9 cellular contexts compared by ENCODE assay signal in genomic region chr1:27632387-27633297, GRCh38. TPM values are rescaled to one million over a fixed set of nuclear protein-coding genes. Genes with fewer than 3 reads are reported as not detected.
DNase-seq lines count a peak whose midpoint lies in the region; ATAC-seq and TF ChIP-seq lines count a peak whose summit lies in the region.
"Had no signal": no experiment of that assay in that cellular context is flagged by ENCODE, and none has a peak within 500 bp of the region (broad histone marks: within the 10 kb centered on the region; RNA-seq: fewer than 3 reads in every experiment).

No MANE protein-coding gene starts in this region.

- 62 to 72% methylated on average over 14 of the region's 14 CpGs for WGBS in heart right ventricle, 2 donors

- no peaks in the 10 kb centered on the region for H3K27me3 Mint-ChIP-seq in activated CD4-positive, alpha-beta T cell treated with anti-CD3 and anti-CD28 coated beads for 36 hours
- no peaks in the 10 kb centered on the region for H3K27me3 Mint-ChIP-seq in stimulated activated naive CD8-positive, alpha-beta T cell treated with anti-CD3 and anti-CD28 coated beads, Interleukin-15, Interleukin-2, amounts not matched to agents 100 ng/mL and 50 ng/mL, for 24 hours

- H3K4me1 Mint-ChIP-seq in activated CD4-positive, alpha-beta T cell treated with anti-CD3 and anti-CD28 coated beads for 36 hours, result peaks cover 70% of the 10 kb centered on the region
- peaks cover 85% of the 10 kb centered on the region for H3K4me1 Mint-ChIP-seq in stimulated activated naive CD8-positive, alpha-beta T cell treated with anti-CD3 and anti-CD28 coated beads, Interleukin-15, Interleukin-2, amounts not matched to agents 100 ng/mL and 50 ng/mL, for 24 hours (ENCODE audit: low read depth)

- ATAC-seq in GM21723 (IDR thresholded peaks at IDR 0.05; ENCODE audit: unreplicated experiment) (peak; percentile 39), heart right ventricle (peak in 4 of 8 donors; percentile 9 to 27 (median 14)), HG03039 (IDR thresholded peaks at IDR 0.05; ENCODE audit: unreplicated experiment) (no peak)
- ATAC-seq in activated CD4-positive, alpha-beta T cell treated with anti-CD3 and anti-CD28 coated beads for 36 hours, result peak; percentile 62

- H3K9me3 ChIP-seq in DOHH2 (ENCODE audit: control insufficient read depth, insufficient read depth, low read length), result peaks cover 3% of the 10 kb centered on the region; the same call in 1 of the 2 replicates
- H3K9me3 ChIP-seq in heart right ventricle, result no peaks in the 10 kb centered on the region

- peak overlapping the region; percentile 69 for H3K27ac ChIP-seq in DOHH2 (ENCODE audit: low read depth, low read length)
- peak overlapping the region; percentile 78 to 93 (median 85) for H3K27ac ChIP-seq in heart right ventricle
- H3K27ac ChIP-seq: cardiac muscle cell had no signal

- peak overlapping the region; percentile 60 for H3K4me2 ChIP-seq in DOHH2 (ENCODE audit: low read length)

- intact Hi-C loops in activated CD4-positive, alpha-beta T cell treated with anti-CD3 and anti-CD28 coated beads for 36 hours (cut with DNase I, micrococcal nuclease), result no loop called here
- intact Hi-C loops in heart right ventricle (cut with DNase I), result no loop called here

- no peaks in the 10 kb centered on the region for H3K27me3 ChIP-seq in DOHH2 (ENCODE audit: control insufficient read depth, low read length)
- H3K27me3 ChIP-seq in heart right ventricle, result peaks cover 0 to 14% (median 0%) of the 10 kb centered on the region in 7 donors

- H4K20me1 ChIP-seq in DOHH2 (ENCODE audit: control insufficient read depth, insufficient read depth, low read depth, low read length), result no peaks in the 10 kb centered on the region

- peak overlapping the region; percentile 58 for H3K4me3 ChIP-seq in DOHH2 (ENCODE audit: low read length)
- H3K4me3 ChIP-seq in heart right ventricle, result peak overlapping the region in 1 of 10 donors; percentile 65
- no peak overlapping the region for H3K4me3 ChIP-seq in foreskin fibroblast (ENCODE audit: low read depth in 1 of 2, low read length in 2 of 2)
- H3K4me3 ChIP-seq: cardiac muscle cell had no signal

- no peaks in the 10 kb centered on the region for H3K79me2 ChIP-seq in DOHH2 (ENCODE audit: control insufficient read depth, low read length)

- H3K36me3 ChIP-seq in DOHH2 (ENCODE audit: control insufficient read depth, low read length) (no peaks in the 10 kb centered on the region), heart right ventricle (no peaks in the 10 kb centered on the region)
- H3K36me3 ChIP-seq: cardiac muscle cell had no signal

- CTCF ChIA-PET in activated CD4-positive, alpha-beta T cell treated with anti-CD3 and anti-CD28 coated beads for 36 hours (lab: Charles Lee), result interaction anchor here (0.6 to 2.3 kb wide), 6 partner anchors 13 to 308 kb away, joined by 3 to 9 read pairs (median 4); no protein-coding TSS in a partner anchor

- DNase-seq in activated CD4-positive, alpha-beta T cell treated with anti-CD3 and anti-CD28 coated beads for 36 hours, result peak; percentile 80
- DNase-seq in heart right ventricle (no peak), foreskin fibroblast (no peak), EL (no peak)

- no peaks in the 10 kb centered on the region for H3K9me3 Mint-ChIP-seq in activated CD4-positive, alpha-beta T cell treated with anti-CD3 and anti-CD28 coated beads for 36 hours (ENCODE audit: low read depth)
- no peaks in the 10 kb centered on the region for H3K9me3 Mint-ChIP-seq in stimulated activated naive CD8-positive, alpha-beta T cell treated with anti-CD3 and anti-CD28 coated beads, Interleukin-15, Interleukin-2, amounts not matched to agents 100 ng/mL and 50 ng/mL, for 24 hours

- POLR2A ChIA-PET in activated CD4-positive, alpha-beta T cell treated with anti-CD3 and anti-CD28 coated beads for 36 hours (lab: Charles Lee), result interaction anchor here (0.6 kb wide), 1 partner anchor 187 kb away, joined by 3 read pairs; no protein-coding TSS in a partner anchor

- peaks cover 44% of the 10 kb centered on the region for H3F3A ChIP-seq in DOHH2 (ENCODE audit: control insufficient read depth, insufficient read depth)

- no peaks in the 10 kb centered on the region for H3K36me3 Mint-ChIP-seq in activated CD4-positive, alpha-beta T cell treated with anti-CD3 and anti-CD28 coated beads for 36 hours (ENCODE audit: low read depth)
- H3K36me3 Mint-ChIP-seq in stimulated activated naive CD8-positive, alpha-beta T cell treated with anti-CD3 and anti-CD28 coated beads, Interleukin-15, Interleukin-2, amounts not matched to agents 100 ng/mL and 50 ng/mL, for 24 hours (ENCODE audit: low read depth), result peaks cover 3% of the 10 kb centered on the region

- TF ChIP-seq CTCF in DOHH2 (IDR thresholded peaks at IDR 0.05; ENCODE audit: low read depth, low read length, poor library complexity, severe bottlenecking), result no peak
- no peak for TF ChIP-seq CTCF in heart right ventricle (IDR thresholded peaks at IDR 0.05)
- TF ChIP-seq CTCF in foreskin fibroblast (IDR thresholded peaks at IDR 0.05; ENCODE audit: low read depth, low read length), result no peak

- peak overlapping the region; percentile 62 for H3K27ac Mint-ChIP-seq in activated CD4-positive, alpha-beta T cell treated with anti-CD3 and anti-CD28 coated beads for 36 hours
- peak overlapping the region; percentile 95 for H3K27ac Mint-ChIP-seq in stimulated activated naive CD8-positive, alpha-beta T cell treated with anti-CD3 and anti-CD28 coated beads, Interleukin-15, Interleukin-2, amounts not matched to agents 100 ng/mL and 50 ng/mL, for 24 hours

- H3K4me1 ChIP-seq in DOHH2 (ENCODE audit: control insufficient read depth, low read length) (peaks cover 94% of the 10 kb centered on the region), heart right ventricle (peaks cover 18 to 98% (median 55%) of the 10 kb centered on the region in 9 donors)

- H3K9me2 ChIP-seq in DOHH2 (replicated peaks; ENCODE audit: control insufficient read depth, low read length), result no peaks in the 10 kb centered on the region

- H3K4me3 Mint-ChIP-seq in activated CD4-positive, alpha-beta T cell treated with anti-CD3 and anti-CD28 coated beads for 36 hours, result peak overlapping the region; percentile 42
- peak overlapping the region; percentile 72 for H3K4me3 Mint-ChIP-seq in stimulated activated naive CD8-positive, alpha-beta T cell treated with anti-CD3 and anti-CD28 coated beads, Interleukin-15, Interleukin-2, amounts not matched to agents 100 ng/mL and 50 ng/mL, for 24 hours

RNA-seq across cellular contexts. Expression of gene FGR, which starts 2.3 kb away (rescaled TPM):
- total RNA-seq in activated CD4-positive, alpha-beta T cell treated with anti-CD3 and anti-CD28 coated beads for 36 hours, result under 1 TPM in 1 of 2 experiments, not detected in 1; 0.11 TPM
- total RNA-seq in heart right ventricle, result 10 to 100 TPM in 1 of 10 donors, 1 to 10 TPM in 9; 1.4 to 11.0 (median 2.4) TPM
- polyA plus RNA-seq in heart right ventricle, result 1 to 10 TPM; 4.8 to 6.9 TPM
- total RNA-seq: cardiac muscle cell had no signal

RNA-seq across cellular contexts. Expression of gene AHDC1, which starts 28.7 kb away (rescaled TPM):
- total RNA-seq in activated CD4-positive, alpha-beta T cell treated with anti-CD3 and anti-CD28 coated beads for 36 hours, result 10 to 100 TPM; 10.3 to 12.1 TPM
- total RNA-seq in heart right ventricle, result 10 to 100 TPM; 32.2 to 53.1 (median 42.9) TPM
- polyA plus RNA-seq in heart right ventricle, result 10 to 100 TPM; 17.0 to 33.7 TPM

RNA-seq across cellular contexts. Expression of gene IFI6, which starts 39.4 kb away (rescaled TPM):
- 10 to 100 TPM; 41.8 to 62.5 TPM for total RNA-seq in activated CD4-positive, alpha-beta T cell treated with anti-CD3 and anti-CD28 coated beads for 36 hours
- total RNA-seq in heart right ventricle, result 100 to 1,000 TPM in 2 of 10 donors, 10 to 100 TPM in 8; 24.2 to 143 (median 43.7) TPM
- 10 to 100 TPM; 50.6 to 97.2 TPM for polyA plus RNA-seq in heart right ventricle
